22 cellular contexts compared by ENCODE assay signal in the genomic region with DNA sequence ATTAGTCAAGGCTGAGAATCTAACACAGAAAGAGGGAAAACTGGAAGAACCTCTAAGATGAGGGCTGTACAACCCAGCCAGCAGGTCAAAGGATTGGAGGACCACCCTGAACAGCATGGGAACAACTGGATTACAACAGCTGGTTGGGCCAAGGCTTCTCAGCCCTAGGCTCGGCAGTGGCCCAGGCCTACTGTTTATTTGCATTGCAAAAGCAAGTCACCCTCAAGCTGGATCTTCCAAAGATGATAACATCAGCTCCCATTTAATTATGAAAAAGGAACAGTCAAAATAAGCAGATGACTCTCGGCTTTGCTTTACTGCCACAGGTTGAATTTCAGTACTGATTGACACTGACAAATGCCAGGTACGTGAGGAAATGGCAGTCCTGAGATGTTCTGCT.
DNase-seq lines count a peak whose midpoint lies in the region; ATAC-seq, FAIRE-seq and TF ChIP-seq lines count a peak whose summit lies in the region.
"Had no signal": no experiment of that assay in that cellular context is flagged by ENCODE, and none has a peak within 500 bp of the region (broad histone marks: within the 10 kb centered on the region; RNA-seq: fewer than 3 reads in every experiment).

No MANE protein-coding gene starts in this region.

- intact Hi-C loops in HepG2 (cut with micrococcal nuclease; ENCODE audit: unreplicated experiment) (no loop called here), right lobe of liver (cut with DNase I) (loop anchor here in 1 of 2 donors (5.0 kb wide), 1 partner anchor 131 kb away; no protein-coding TSS in a partner anchor)

- no peak overlapping the region for H3K4me2 ChIP-seq in HepG2 (ENCODE audit: low read depth, low read length)

- 69% methylated on average over 2 of the region's 3 CpGs for WGBS in HepG2 (ENCODE audit: low lambda C conversion rate)
- 59% methylated on average over 3 of the region's 3 CpGs for WGBS in right lobe of liver (ENCODE audit: insufficient coverage, low coverage, low lambda C conversion rate, missing lambda C conversion rate)

- H3K4me3 ChIP-seq in HepG2 (replicated peaks in 1 of 3; ENCODE audit: insufficient read depth in 1 of 3, low read depth in 2 of 3, low read length in 3 of 3): no peak overlapping the region
- H3K4me3 ChIP-seq in right lobe of liver: no peak overlapping the region
- H3K4me3 ChIP-seq: GM23248 had no signal

- BruUV-seq in HepG2 (replicated peaks; lab: Mats Ljungman, UMichigan): no TSS peak

- TF ChIP-seq CTCF in HepG2 (CRISPR knock-in tag; IDR thresholded peaks at IDR 0.05) (no peak), right lobe of liver (IDR thresholded peaks at IDR 0.05) (no peak)

- H3K27ac Mint-ChIP-seq in stimulated activated naive CD8-positive, alpha-beta T cell treated with anti-CD3 and anti-CD28 coated beads, Interleukin-15, amount 100 ng/mL, for 72 hours: no peak overlapping the region

- no peak for DNase-seq in HepG2 (ENCODE audit: low spot score)
- DNase-seq in right lobe of liver: no peak
- DNase-seq in SK-N-DZ (ENCODE audit: low spot score): peak; percentile 63
- DNase-seq in left kidney (ENCODE audit: low read depth, low spot score): peak; percentile 30
- DNase-seq in stimulated activated naive CD8-positive, alpha-beta T cell treated with anti-CD3 and anti-CD28 coated beads, Interleukin-15, amount 100 ng/mL, for 72 hours: no peak
- DNase-seq in NCI-H1417 (lab: John Stamatoyannopoulos, UW): no peak
- no peak for DNase-seq in A172 (ENCODE audit: low spot score)
- DNase-seq: dermis blood vessel endothelial cell; NCI-H1694 treated with DMSO at 0.1 percent for 48 hours; NCI-H510A treated with DMSO at 0.1 percent for 48 hours; PC-3; posterior cingulate gyrus; spleen; stimulated activated CD4-positive, alpha-beta T cell treated with anti-CD3 and anti-CD28 coated beads, Interleukin-4, amount 100 ng/mL, for 24 hours; T1000 had no signal

- H3K4me3 Mint-ChIP-seq in stimulated activated naive CD8-positive, alpha-beta T cell treated with anti-CD3 and anti-CD28 coated beads, Interleukin-15, amount 100 ng/mL, for 72 hours: no peak overlapping the region
- H3K4me3 Mint-ChIP-seq: neural crest cell had no signal

- H3K27ac ChIP-seq in HepG2 (ENCODE audit: extremely low read length, insufficient read depth, low read length) (no peak overlapping the region), right lobe of liver (no peak overlapping the region)
- H3K27ac ChIP-seq: GM23248 had no signal

- H3K4me1 Mint-ChIP-seq in stimulated activated naive CD8-positive, alpha-beta T cell treated with anti-CD3 and anti-CD28 coated beads, Interleukin-15, amount 100 ng/mL, for 72 hours: peaks cover 10% of the 10 kb centered on the region

- peak; percentile 36 for FAIRE-seq in HepG2 (lab: Jason Lieb, UNC)

- no peaks in the 10 kb centered on the region for H3K27me3 ChIP-seq in HepG2 (ENCODE audit: control insufficient read depth in 1 of 2, insufficient read depth in 2 of 2, low read length in 2 of 2)
- no peaks in the 10 kb centered on the region for H3K27me3 ChIP-seq in right lobe of liver
- H3K27me3 ChIP-seq: spleen had no signal

- H3K9me3 ChIP-seq in HepG2 (ENCODE audit: low read length): no peaks in the 10 kb centered on the region
- no peaks in the 10 kb centered on the region for H3K9me3 ChIP-seq in right lobe of liver
- H3K9me3 ChIP-seq: spleen had no signal

- POLR2A ChIA-PET in HepG2 (lab: Yijun Ruan, JAX): no interaction called here

- no peak for TF ChIP-seq RAD21 in HepG2 (CRISPR knock-in tag; IDR thresholded peaks at IDR 0.05)

- TF ChIP-seq EP300 in HepG2 (IDR thresholded peaks at IDR 0.05; ENCODE audit: low read depth in 2 of 2, low read length in 2 of 2): no peak
- TF ChIP-seq EP300 in HepG2 (CRISPR knock-in tag; IDR thresholded peaks at IDR 0.05; ENCODE audit: borderline replicate concordance): no peak

- peaks cover 75% of the 10 kb centered on the region for H3K79me2 ChIP-seq in HepG2 (ENCODE audit: insufficient read depth, low read length)

- in situ Hi-C loops in HepG2 (cut with HindIII; ENCODE audit: extremely low pct_ligation_motif_present, low pct_unique_long_range_greater_than_20kb): no loop called here

- no peaks in the 10 kb centered on the region for H3K9me3 Mint-ChIP-seq in stimulated activated naive CD8-positive, alpha-beta T cell treated with anti-CD3 and anti-CD28 coated beads, Interleukin-15, amount 100 ng/mL, for 72 hours
- H3K9me3 Mint-ChIP-seq: activated naive CD4-positive, alpha-beta T cell treated with anti-CD3 and anti-CD28 coated beads, Interleukin-2, amount 50 U/mL, for 24 hours; central memory CD8-positive, alpha-beta T cell; neural crest cell; stimulated activated effector memory CD8-positive, alpha-beta T cell treated with anti-CD3 and anti-CD28 coated beads, Interleukin-12 subunit alpha, Interleukin-12 subunit beta, amount 100 ng/mL, for 72 hours had no signal

- CTCF ChIA-PET in HepG2 (lab: Yijun Ruan, JAX; ENCODE audit: low intra/inter-chr PET ratio, low total read pairs): no interaction called here

- no peaks in the 10 kb centered on the region for H3K27me3 Mint-ChIP-seq in stimulated activated naive CD8-positive, alpha-beta T cell treated with anti-CD3 and anti-CD28 coated beads, Interleukin-15, amount 100 ng/mL, for 72 hours
- H3K27me3 Mint-ChIP-seq: activated naive CD4-positive, alpha-beta T cell treated with anti-CD3 and anti-CD28 coated beads, Interleukin-2, amount 50 U/mL, for 24 hours; central memory CD8-positive, alpha-beta T cell had no signal

- ATAC-seq in HepG2 (no peak), right lobe of liver (no peak), HG03175 (IDR thresholded peaks at IDR 0.05; ENCODE audit: unreplicated experiment) (no peak)
- ATAC-seq in stimulated activated naive CD8-positive, alpha-beta T cell treated with anti-CD3 and anti-CD28 coated beads, Interleukin-15, amount 100 ng/mL, for 72 hours: no peak
- ATAC-seq: PC-3; right cardiac atrium; stimulated activated effector memory CD8-positive, alpha-beta T cell treated with anti-CD3 and anti-CD28 coated beads, Interleukin-12 subunit alpha, Interleukin-12 subunit beta, amount 100 ng/mL, for 72 hours had no signal

- H4K20me1 ChIP-seq in HepG2 (ENCODE audit: insufficient read depth, low read length): peaks cover 86% of the 10 kb centered on the region

- H3K4me1 ChIP-seq in HepG2 (ENCODE audit: insufficient read depth, low read length): peaks cover 79% of the 10 kb centered on the region
- H3K4me1 ChIP-seq in right lobe of liver: no peaks in the 10 kb centered on the region

- no peak overlapping the region for H2AFZ ChIP-seq in HepG2 (ENCODE audit: low read length)
- H2AFZ ChIP-seq: GM23248 had no signal

- no peak overlapping the region for H3K9ac ChIP-seq in HepG2 (ENCODE audit: insufficient read depth, low read depth, low read length)
- H3K9ac ChIP-seq: GM23248 had no signal

- H3K36me3 ChIP-seq in HepG2 (replicated peaks in 1 of 2; ENCODE audit: control insufficient read depth in 1 of 2, insufficient read depth in 2 of 2, low read length in 2 of 2) (peaks cover 5 to 46% of the 10 kb centered on the region in 2 experiments), right lobe of liver (no peaks in the 10 kb centered on the region)
- H3K36me3 ChIP-seq: spleen had no signal

- peak; percentile 26 to 49; a peak in 3 of 4 replicates for TF ChIP-seq POLR2A in HepG2 (IDR thresholded peaks at IDR 0.05; ENCODE audit: insufficient read depth in 1 of 2, low read depth in 2 of 2, low read length in 2 of 2)
- TF ChIP-seq POLR2A in right lobe of liver (IDR thresholded peaks at IDR 0.05): no peak

TF ChIP-seq in HepG2, 621 proteins besides CTCF, POLR2A, EP300 and RAD21:
- TF ChIP-seq THAP9 (CRISPR knock-in tag; IDR thresholded peaks at IDR 0.05; ENCODE audit: borderline replicate concordance): no peak
- TF ChIP-seq ZNF136 (CRISPR knock-in tag; IDR thresholded peaks at IDR 0.05; ENCODE audit: low read depth): no peak
- TF ChIP-seq, protein P1, sequence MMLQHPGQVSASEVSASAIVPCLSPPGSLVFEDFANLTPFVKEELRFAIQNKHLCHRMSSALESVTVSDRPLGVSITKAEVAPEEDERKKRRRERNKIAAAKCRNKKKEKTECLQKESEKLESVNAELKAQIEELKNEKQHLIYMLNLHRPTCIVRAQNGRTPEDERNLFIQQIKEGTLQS (CRISPR knock-in tag; IDR thresholded peaks at IDR 0.05): no peak
- TF ChIP-seq ZNF143 (CRISPR knock-in tag; IDR thresholded peaks at IDR 0.05): no peak
- no peak for TF ChIP-seq PAF1 (CRISPR knock-in tag; IDR thresholded peaks at IDR 0.05)
- no peak for TF ChIP-seq ARHGAP35 (CRISPR knock-in tag; IDR thresholded peaks at IDR 0.05; ENCODE audit: borderline replicate concordance)
- peak; percentile 92 for TF ChIP-seq RBM22 (optimal IDR thresholded peaks at IDR 0.05; ENCODE audit: low read length)
- TF ChIP-seq RCOR2 (CRISPR knock-in tag; IDR thresholded peaks at IDR 0.05): no peak

Comparison
In these comparisons a context has a peak if more than half of its experiments do, and no peak if none do; other contexts are left out.
1. DNase-seq: peak in SK-N-DZ (single experiment) and left kidney (single experiment); none in HepG2 (single experiment), right lobe of liver (0 of 3), stimulated activated naive CD8-positive, alpha-beta T cell treated with anti-CD3 and anti-CD28 coated beads, Interleukin-15, amount 100 ng/mL, for 72 hours (0 of 2), NCI-H1417 (0 of 3) and A172 (single experiment).